27 cellular contexts compared by ENCODE assay signal in genomic region chr13:75399168-75399878, GRCh38.
DNase-seq lines count a peak whose midpoint lies in the region; ATAC-seq and TF ChIP-seq lines count a peak whose summit lies in the region.
"Had no signal": no experiment of that assay in that cellular context is flagged by ENCODE, and none has a peak within 500 bp of the region (broad histone marks: within the 10 kb centered on the region; RNA-seq: fewer than 3 reads in every experiment).

No MANE protein-coding gene starts in this region.

- no peak for TF ChIP-seq CTCF in choroid plexus epithelial cell (conservative IDR thresholded peaks at IDR 0.05; ENCODE audit: low read depth, low read length)

- peak; percentile 88 for DNase-seq in EL
- peak; percentile 73 for DNase-seq in RPMI7951 (ENCODE audit: low read depth)
- DNase-seq in choroid plexus epithelial cell (ENCODE audit: low read depth): peak; percentile 43
- peak; percentile 49 for DNase-seq in renal cortical epithelial cell (ENCODE audit: low read depth)
- no peak for DNase-seq in mesenteric fat pad (ENCODE audit: low spot score)
- DNase-seq in Kasumi-1 (lab: John Stamatoyannopoulos, UW): no peak
- DNase-seq: activated CD4-positive, alpha-beta T cell treated with anti-CD3 and anti-CD28 coated beads for 1 hour; activated CD8-positive, alpha-beta memory T cell treated with anti-CD3 and anti-CD28 coated beads for 24 hours; activated gamma-delta T cell treated with Interleukin-2 at 50 U/mL for 16 hours; activated T-cell treated with anti-CD3 and anti-CD28 coated beads, Interleukin-2, amount 50 U/mL, for 1 hour; Calu3; DND-41; heart left ventricle; KBM-7; kidney glomerular epithelial cell; MM.1S; NCI-H2081; NCI-H345; NCI-H748 treated with DMSO at 0.1 percent for 48 hours; SK-N-SH; spleen; T-helper 2 cell had no signal

- no peak for ATAC-seq in HG03521 (IDR thresholded peaks at IDR 0.05; ENCODE audit: unreplicated experiment)
- ATAC-seq: GM23338 had no signal

- H3K4me3 ChIP-seq in choroid plexus epithelial cell (ENCODE audit: low read depth, low read length): no peak overlapping the region
- H3K4me3 ChIP-seq: breast epithelium, GM23338, heart left ventricle, neural progenitor cell, right atrium auricular region, spleen had no signal

Comparison
In these comparisons a context has a peak if more than half of its experiments do, and no peak if none do; other contexts are left out.
1. DNase-seq: peak in EL (single experiment), RPMI7951 (single experiment), choroid plexus epithelial cell (single experiment) and renal cortical epithelial cell (single experiment); none in mesenteric fat pad (single experiment) and Kasumi-1 (0 of 2).